ENCODE assay signal across 8 cellular contexts in genomic region chr3:49410102-49410843, GRCh38. TPM values are rescaled to one million over a fixed set of nuclear protein-coding genes. Genes with fewer than 3 reads are reported as not detected.
DNase-seq lines count a peak whose midpoint lies in the region; ATAC-seq and TF ChIP-seq lines count a peak whose summit lies in the region.

No MANE protein-coding gene starts in this region.

- ATAC-seq in left colon, result no peak

- H3K4me3 ChIP-seq in SJSA1 (peak overlapping the region; percentile 93), esophagus muscularis mucosa (peak overlapping the region; percentile 74 to 98 (median 90))

- H3K36me3 ChIP-seq in ES-I3 (ENCODE audit: insufficient read depth, low read length) (no peaks in the 10 kb centered on the region; the same call in 1 of the 2 replicates), SJSA1 (peaks cover 59% of the 10 kb centered on the region), esophagus muscularis mucosa (peaks cover 2 to 14% (median 9%) of the 10 kb centered on the region in 4 donors)

- H3K4me1 ChIP-seq in ES-I3 (ENCODE audit: insufficient read depth, low read length) (peaks cover 24% of the 10 kb centered on the region), SJSA1 (replicated peaks) (peaks cover 30% of the 10 kb centered on the region), esophagus muscularis mucosa (peaks cover 58 to 77% (median 74%) of the 10 kb centered on the region in 4 donors)

- DNase-seq in SJSA1 (ENCODE audit: low read depth in 1 of 2, low spot score in 2 of 2) (no peak), esophagus muscularis mucosa (ENCODE audit: extremely low spot score) (no peak), progenitor cell of endocrine pancreas (ENCODE audit: low spot score, unreplicated experiment) (no peak), NCI-H1417 treated with DMSO at 0.1 percent for 48 hours (lab: John Stamatoyannopoulos, UW) (no peak), left colon (no peak), NCI-H1436 treated with DMSO at 0.1 percent for 48 hours (lab: John Stamatoyannopoulos, UW) (no peak)
- no peak for DNase-seq in NK-92 treated with Interleukin-12 subunit alpha and Interleukin-12 subunit beta, amount 100 ng/mL, for 24 hours (lab: John Stamatoyannopoulos, UW)

- no peak for TF ChIP-seq POLR2A in esophagus muscularis mucosa (IDR thresholded peaks at IDR 0.05; ENCODE audit: low read depth)

- H3K4me3 Mint-ChIP-seq in progenitor cell of endocrine pancreas (ENCODE audit: low read depth), result peak overlapping the region; percentile 92

- H3K27me3 ChIP-seq in SJSA1 (replicated peaks) (no peaks in the 10 kb centered on the region), esophagus muscularis mucosa (no peaks in the 10 kb centered on the region)

- peaks cover 3% of the 10 kb centered on the region for H3K36me3 Mint-ChIP-seq in progenitor cell of endocrine pancreas (ENCODE audit: insufficient read depth)

- peak overlapping the region; percentile 97 for H3K27ac ChIP-seq in SJSA1
- peak overlapping the region; percentile 96 to 100 (median 98) for H3K27ac ChIP-seq in esophagus muscularis mucosa (replicated peaks in 1 of 4)

- no peaks in the 10 kb centered on the region for H3K9me3 Mint-ChIP-seq in progenitor cell of endocrine pancreas (ENCODE audit: low read depth)

- no peak for TF ChIP-seq CTCF in esophagus muscularis mucosa (IDR thresholded peaks at IDR 0.05)
- TF ChIP-seq CTCF in progenitor cell of endocrine pancreas (IDR thresholded peaks at IDR 0.05; ENCODE audit: unreplicated experiment), result no peak

- peaks cover 34% of the 10 kb centered on the region for H3K4me1 Mint-ChIP-seq in progenitor cell of endocrine pancreas (ENCODE audit: low read depth)

- 41% methylated on average over 3 of the region's 3 CpGs for WGBS in esophagus muscularis mucosa

- H3K9ac ChIP-seq in ES-I3 (ENCODE audit: low read depth, low read length), result peak overlapping the region; percentile 91

- no peaks in the 10 kb centered on the region for H3K27me3 Mint-ChIP-seq in progenitor cell of endocrine pancreas

- H3K27ac Mint-ChIP-seq in progenitor cell of endocrine pancreas, result peak overlapping the region; percentile 97

- no peak for TF ChIP-seq EP300 in esophagus muscularis mucosa (IDR thresholded peaks at IDR 0.05)

- no peaks in the 10 kb centered on the region for H3K9me3 ChIP-seq in ES-I3 (ENCODE audit: control insufficient read depth, insufficient read depth, low read length)
- no peaks in the 10 kb centered on the region for H3K9me3 ChIP-seq in SJSA1 (replicated peaks)
- H3K9me3 ChIP-seq in esophagus muscularis mucosa, result no peaks in the 10 kb centered on the region

- intact Hi-C loops in esophagus muscularis mucosa (cut with DNase I), result loop anchor here (5.0 kb wide), 1 partner anchor 53 kb away; the partner anchor contains the start of gene GPX1
- intact Hi-C loops in left colon (cut with DNase I, micrococcal nuclease), result no loop called here

RNA-seq across cellular contexts. Expression of gene RHOA, which starts 1.5 kb away (rescaled TPM):
- total RNA-seq in SJSA1 (2014; rRNA removed; shearing (Covaris generic)), result 490 and 775 TPM in 2 replicates
- total RNA-seq in esophagus muscularis mucosa (100 to 1,000 TPM; 380 to 521 (median 480) TPM), progenitor cell of endocrine pancreas (289 and 301 TPM in 2 replicates), left colon (100 to 1,000 TPM; 466 to 477 TPM)

RNA-seq across cellular contexts. Expression of gene TCTA, which starts 1.9 kb away (rescaled TPM):
- total RNA-seq in SJSA1 (2014; rRNA removed; shearing (Covaris generic)), result 21.6 and 21.7 TPM in 2 replicates
- total RNA-seq in esophagus muscularis mucosa, result 10 to 100 TPM; 22.0 to 29.8 (median 26.2) TPM
- 18.0 and 18.8 TPM in 2 replicates for total RNA-seq in progenitor cell of endocrine pancreas
- 10 to 100 TPM; 39.5 to 41.7 TPM for total RNA-seq in left colon

RNA-seq across cellular contexts. Expression of gene AMT, which starts 12.0 kb away (rescaled TPM):
- total RNA-seq in SJSA1 (2014; rRNA removed; shearing (Covaris generic)), result 0.85 and 1.5 TPM in 2 replicates
- total RNA-seq in esophagus muscularis mucosa (1 to 10 TPM; 1.7 to 5.8 (median 3.8) TPM), progenitor cell of endocrine pancreas (29.8 and 32.8 TPM in 2 replicates), left colon (10 to 100 TPM; 21.5 to 24.7 TPM)

RNA-seq across cellular contexts. Expression of gene NICN1, which starts 18.9 kb away (rescaled TPM):
- total RNA-seq in SJSA1 (2014; rRNA removed; shearing (Covaris generic)), result 6.2 TPM in 1 of 2 replicates, not detected in the other
- total RNA-seq in esophagus muscularis mucosa (10 to 100 TPM in 1 of 4 donors, 1 to 10 TPM in 3; 4.5 to 11.4 (median 7.4) TPM), progenitor cell of endocrine pancreas (23.7 and 23.8 TPM in 2 replicates), left colon (10 to 100 TPM in 1 of 2 donors, 1 to 10 TPM in 1; 9.6 to 11.9 TPM)

RNA-seq across cellular contexts. Expression of gene GPX1, which starts 52.1 kb away (rescaled TPM):
- total RNA-seq in SJSA1 (2014; rRNA removed; shearing (Covaris generic)), result 226 and 326 TPM in 2 replicates
- total RNA-seq in esophagus muscularis mucosa (100 to 1,000 TPM; 154 to 295 (median 226) TPM), progenitor cell of endocrine pancreas (130 TPM in 2 replicates), left colon (100 to 1,000 TPM; 128 to 146 TPM)
